Comparison of ENCODE assay signal across 1 cellular context in the genomic region with DNA sequence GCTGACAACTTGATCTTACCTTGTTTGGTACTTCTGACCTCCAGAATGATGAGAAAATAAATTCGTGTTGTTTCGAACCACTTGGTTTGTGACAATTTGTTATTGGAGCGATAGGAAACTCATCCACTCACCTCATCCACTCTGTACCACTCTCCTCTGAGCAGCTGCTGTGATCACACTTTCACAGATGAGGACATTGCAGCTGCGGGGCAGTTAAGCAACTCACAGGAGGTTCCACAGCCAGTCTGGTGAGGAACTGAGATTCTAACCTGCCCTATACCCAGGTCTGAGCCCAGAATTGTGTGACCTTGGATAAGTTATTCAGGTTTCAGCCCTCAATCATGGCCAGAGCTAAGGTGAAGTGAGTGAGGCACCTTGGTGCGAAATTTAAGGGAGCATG.
TF ChIP-seq lines count a peak whose summit lies in the region.

No MANE protein-coding gene starts in this region.

TF ChIP-seq in IMR-90, 13 proteins besides CTCF, POLR2A, EP300 and RAD21:
- no peak for TF ChIP-seq NFE2L2 (IDR thresholded peaks at IDR 0.05; ENCODE audit: low read depth, low read length)
- no peak for TF ChIP-seq CHD1 (IDR thresholded peaks at IDR 0.05; ENCODE audit: low read depth, low read length)
- no peak for TF ChIP-seq BHLHE40 (IDR thresholded peaks at IDR 0.05; ENCODE audit: low read depth, low read length)
- TF ChIP-seq SMC3 (IDR thresholded peaks at IDR 0.05; ENCODE audit: low read depth, low read length): no peak
- TF ChIP-seq, protein P1, sequence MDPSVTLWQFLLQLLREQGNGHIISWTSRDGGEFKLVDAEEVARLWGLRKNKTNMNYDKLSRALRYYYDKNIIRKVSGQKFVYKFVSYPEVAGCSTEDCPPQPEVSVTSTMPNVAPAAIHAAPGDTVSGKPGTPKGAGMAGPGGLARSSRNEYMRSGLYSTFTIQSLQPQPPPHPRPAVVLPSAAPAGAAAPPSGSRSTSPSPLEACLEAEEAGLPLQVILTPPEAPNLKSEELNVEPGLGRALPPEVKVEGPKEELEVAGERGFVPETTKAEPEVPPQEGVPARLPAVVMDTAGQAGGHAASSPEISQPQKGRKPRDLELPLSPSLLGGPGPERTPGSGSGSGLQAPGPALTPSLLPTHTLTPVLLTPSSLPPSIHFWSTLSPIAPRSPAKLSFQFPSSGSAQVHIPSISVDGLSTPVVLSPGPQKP (IDR thresholded peaks at IDR 0.05; ENCODE audit: borderline replicate concordance, low read depth, low read length): no peak
- TF ChIP-seq RFX5 (IDR thresholded peaks at IDR 0.05; ENCODE audit: low read depth, low read length): no peak
- no peak for TF ChIP-seq CEBPB (IDR thresholded peaks at IDR 0.05; ENCODE audit: low read depth, low read length)
